In genomic region chr19:6686628-6686975, GRCh38 we compare ENCODE assay signal across 22 cellular contexts. TPM values are rescaled to one million over a fixed set of nuclear protein-coding genes. Genes with fewer than 3 reads are reported as not detected.
"Had no signal": no experiment of that assay in that cellular context is flagged by ENCODE, and none has a peak within 500 bp of the region (broad histone marks: within the 10 kb centered on the region; RNA-seq: fewer than 3 reads in every experiment).

No MANE protein-coding gene starts in this region.

- H3K27me3 Mint-ChIP-seq: effector memory CD8-positive, alpha-beta T cell had no signal

- FAIRE-seq: colon had no signal

- DNase-seq: effector memory CD8-positive, alpha-beta T cell; esophagus squamous epithelium; foreskin fibroblast; glutamatergic neuron; islet precursor cell; left ventricle myocardium inferior; mesenchymal stem cell; midbrain; nephron progenitor cell; sigmoid colon; stimulated activated CD4-positive, alpha-beta T cell treated with anti-CD3 and anti-CD28 coated beads, Interleukin-12 subunit alpha, Interleukin-12 subunit beta, amount 100 ng/mL, for 4 hours; stimulated activated naive CD4-positive, alpha-beta T cell treated with Interleukin-2 at 50 U/mL for 16 hours; trophoblast cell had no signal

- H3K4me1 Mint-ChIP-seq: nephron progenitor cell had no signal

- H3K27ac Mint-ChIP-seq: dendritic cell treated with granulocyte-macrophage colony-stimulating factor and Interleukin-4, amounts not matched to agents 40 ng/mL and 50 ng/mL, for 4 days; effector memory CD8-positive, alpha-beta T cell; nephron progenitor cell had no signal

- H3K4me3 Mint-ChIP-seq: dendritic cell treated with granulocyte-macrophage colony-stimulating factor and Interleukin-4, amounts not matched to agents 40 ng/mL and 50 ng/mL, for 4 days; effector memory CD8-positive, alpha-beta T cell; nephron progenitor cell had no signal

- H3K36me3 ChIP-seq: esophagus squamous epithelium, neutrophil had no signal

- H3K4me1 ChIP-seq: esophagus squamous epithelium, gastroesophageal sphincter, left ventricle myocardium inferior, sigmoid colon had no signal

- H3K4me3 ChIP-seq: esophagus squamous epithelium, gastroesophageal sphincter, left ventricle myocardium inferior, lung, sigmoid colon, skin epidermis had no signal

- H3K9me3 ChIP-seq: esophagus squamous epithelium, left ventricle myocardium inferior, neutrophil, sigmoid colon had no signal

- H3K27ac ChIP-seq: esophagus squamous epithelium, gastroesophageal sphincter, left ventricle myocardium inferior, neutrophil, sigmoid colon, skin epidermis had no signal

RNA-seq across cellular contexts. Expression of gene TNFSF14, which starts 16.6 kb away (rescaled TPM):
- total RNA-seq: epithelial cell of proximal tubule, osteoblast, pulmonary artery endothelial cell had no signal
